8 cellular contexts compared by ENCODE assay signal in the genomic region with DNA sequence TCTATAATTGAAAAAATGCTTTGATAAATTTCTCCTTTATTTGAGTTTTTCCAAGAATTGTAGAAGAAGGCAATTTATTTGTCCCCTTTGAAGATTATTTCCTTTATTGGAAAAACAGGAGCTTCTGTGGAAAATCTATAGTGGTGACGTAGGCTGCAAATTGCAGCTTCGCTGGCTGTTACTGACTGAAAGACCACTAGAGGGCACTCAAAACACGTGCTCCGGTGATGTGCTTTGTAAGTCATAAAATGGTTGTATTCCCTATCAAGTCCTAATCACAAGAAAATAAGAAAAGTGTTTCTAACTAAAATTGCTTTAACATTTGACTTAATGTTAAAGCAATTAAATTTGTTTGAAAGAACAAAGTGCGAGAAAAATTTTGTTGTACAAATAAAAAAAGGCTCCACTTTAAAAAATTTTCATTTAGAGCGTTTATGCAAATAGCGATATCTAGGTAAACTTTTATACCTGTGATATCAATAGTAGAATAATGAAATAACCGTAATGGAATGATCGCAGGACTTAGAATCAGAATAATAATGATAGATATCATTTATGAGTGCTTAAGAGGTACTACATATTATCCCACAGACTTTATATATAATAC.
DNase-seq lines count a peak whose midpoint lies in the region; ATAC-seq and TF ChIP-seq lines count a peak whose summit lies in the region.

No MANE protein-coding gene starts in this region.

- H3K27me3 ChIP-seq in SU-DHL-6 (ENCODE audit: low read length) (no peaks in the 10 kb centered on the region), neural cell (ENCODE audit: insufficient read depth, low read depth, low read length) (no peaks in the 10 kb centered on the region)

- H3K27ac ChIP-seq in SU-DHL-6 (ENCODE audit: low read depth, low read length) (no peak overlapping the region), neural cell (ENCODE audit: low read length) (no peak overlapping the region)

- H3K4me3 Mint-ChIP-seq in activated T-cell treated with anti-CD3 and anti-CD28 coated beads, Interleukin-2, amount 50 U/mL, for 24 hours: no peak overlapping the region

- no peak overlapping the region for H3K9ac ChIP-seq in SU-DHL-6 (ENCODE audit: low read length)
- no peak overlapping the region for H3K9ac ChIP-seq in neural cell (ENCODE audit: low read length)

- TF ChIP-seq RAD21 in neural cell (conservative IDR thresholded peaks at IDR 0.05): peak; percentile 85

- no peak overlapping the region for H3K4me3 ChIP-seq in NB4 (ENCODE audit: low read depth, low read length)
- no peak overlapping the region for H3K4me3 ChIP-seq in SU-DHL-6 (ENCODE audit: insufficient read depth, low read length, poor library complexity, severe bottlenecking)
- H3K4me3 ChIP-seq in neural cell (ENCODE audit: low read length): no peak overlapping the region

- no peaks in the 10 kb centered on the region for H3K36me3 ChIP-seq in SU-DHL-6 (ENCODE audit: low read length)
- no peaks in the 10 kb centered on the region for H3K36me3 ChIP-seq in neural cell (ENCODE audit: insufficient read depth, low read length)

- H3K9me3 Mint-ChIP-seq in activated T-cell treated with anti-CD3 and anti-CD28 coated beads, Interleukin-2, amount 50 U/mL, for 24 hours: no peaks in the 10 kb centered on the region

- peak; percentile 84 for ATAC-seq in GM18498 (IDR thresholded peaks at IDR 0.05; ENCODE audit: unreplicated experiment)
- peak; percentile 98 for ATAC-seq in HG02759 (IDR thresholded peaks at IDR 0.05; ENCODE audit: unreplicated experiment)

- H3K4me2 ChIP-seq in SU-DHL-6 (ENCODE audit: low read depth, low read length, poor library complexity, severe bottlenecking) (no peak overlapping the region), neural cell (ENCODE audit: low read length) (no peak overlapping the region)

- H3F3A ChIP-seq in SU-DHL-6 (ENCODE audit: insufficient read depth): no peaks in the 10 kb centered on the region
- no peaks in the 10 kb centered on the region for H3F3A ChIP-seq in neural cell (ENCODE audit: insufficient read depth, low read length, poor library complexity, severe bottlenecking)

- no peak overlapping the region for H3K27ac Mint-ChIP-seq in activated T-cell treated with anti-CD3 and anti-CD28 coated beads, Interleukin-2, amount 50 U/mL, for 24 hours

- H3K36me3 Mint-ChIP-seq in activated T-cell treated with anti-CD3 and anti-CD28 coated beads, Interleukin-2, amount 50 U/mL, for 24 hours (ENCODE audit: low read depth): no peaks in the 10 kb centered on the region

- TF ChIP-seq CTCF in NB4 (IDR thresholded peaks at IDR 0.05; ENCODE audit: low read depth, low read length) (peak; percentile 91), SU-DHL-6 (IDR thresholded peaks at IDR 0.05; ENCODE audit: insufficient read depth, low read length, poor library complexity, severe bottlenecking) (peak; percentile 60), neural cell (IDR thresholded peaks at IDR 0.05; ENCODE audit: poor library complexity, severe bottlenecking) (peak; percentile 85)

- DNase-seq in Ammon's horn (ENCODE audit: low spot score) (peak; percentile 88), NB4 (ENCODE audit: low read depth) (peak; percentile 73), fibroblast of gingiva (ENCODE audit: low read depth) (peak; percentile 71)
- no peak for DNase-seq in activated T-cell treated with anti-CD3 and anti-CD28 coated beads, Interleukin-2, amount 50 U/mL, for 24 hours

- no peaks in the 10 kb centered on the region for H3K9me2 ChIP-seq in SU-DHL-6 (replicated peaks; ENCODE audit: insufficient read depth, low read length)
- H3K9me2 ChIP-seq in neural cell (ENCODE audit: insufficient read depth, low read length): no peaks in the 10 kb centered on the region

- H3K79me2 ChIP-seq in SU-DHL-6 (ENCODE audit: insufficient read depth, low read length): no peaks in the 10 kb centered on the region
- H3K79me2 ChIP-seq in neural cell (replicated peaks; ENCODE audit: insufficient read depth, low read length): no peaks in the 10 kb centered on the region

- no peak for TF ChIP-seq EP300 in neural cell (conservative IDR thresholded peaks at IDR 0.05; ENCODE audit: poor library complexity, severe bottlenecking)

- H3K4me1 Mint-ChIP-seq in activated T-cell treated with anti-CD3 and anti-CD28 coated beads, Interleukin-2, amount 50 U/mL, for 24 hours (ENCODE audit: low read depth): no peaks in the 10 kb centered on the region

- H3K9me3 ChIP-seq in SU-DHL-6 (ENCODE audit: insufficient read depth, low read length): no peaks in the 10 kb centered on the region
- no peaks in the 10 kb centered on the region for H3K9me3 ChIP-seq in neural cell (ENCODE audit: low read length)

- no peaks in the 10 kb centered on the region for H3K27me3 Mint-ChIP-seq in activated T-cell treated with anti-CD3 and anti-CD28 coated beads, Interleukin-2, amount 50 U/mL, for 24 hours

- TF ChIP-seq POLR2A in NB4 (IDR thresholded peaks at IDR 0.05; ENCODE audit: extremely low read depth, insufficient read length): no peak

- H4K20me1 ChIP-seq in SU-DHL-6 (ENCODE audit: low read depth, low read length): no peaks in the 10 kb centered on the region
- no peaks in the 10 kb centered on the region for H4K20me1 ChIP-seq in neural cell (ENCODE audit: insufficient read depth)

- H2AFZ ChIP-seq in SU-DHL-6 (ENCODE audit: low read depth, low read length, severe bottlenecking) (no peak overlapping the region), neural cell (ENCODE audit: low read depth, low read length) (no peak overlapping the region)

TF ChIP-seq in neural cell, 6 proteins besides CTCF, POLR2A, EP300 and RAD21:
- no peak for TF ChIP-seq MXI1 (conservative IDR thresholded peaks at IDR 0.05; ENCODE audit: poor library complexity, severe bottlenecking)
- TF ChIP-seq, protein P1, sequence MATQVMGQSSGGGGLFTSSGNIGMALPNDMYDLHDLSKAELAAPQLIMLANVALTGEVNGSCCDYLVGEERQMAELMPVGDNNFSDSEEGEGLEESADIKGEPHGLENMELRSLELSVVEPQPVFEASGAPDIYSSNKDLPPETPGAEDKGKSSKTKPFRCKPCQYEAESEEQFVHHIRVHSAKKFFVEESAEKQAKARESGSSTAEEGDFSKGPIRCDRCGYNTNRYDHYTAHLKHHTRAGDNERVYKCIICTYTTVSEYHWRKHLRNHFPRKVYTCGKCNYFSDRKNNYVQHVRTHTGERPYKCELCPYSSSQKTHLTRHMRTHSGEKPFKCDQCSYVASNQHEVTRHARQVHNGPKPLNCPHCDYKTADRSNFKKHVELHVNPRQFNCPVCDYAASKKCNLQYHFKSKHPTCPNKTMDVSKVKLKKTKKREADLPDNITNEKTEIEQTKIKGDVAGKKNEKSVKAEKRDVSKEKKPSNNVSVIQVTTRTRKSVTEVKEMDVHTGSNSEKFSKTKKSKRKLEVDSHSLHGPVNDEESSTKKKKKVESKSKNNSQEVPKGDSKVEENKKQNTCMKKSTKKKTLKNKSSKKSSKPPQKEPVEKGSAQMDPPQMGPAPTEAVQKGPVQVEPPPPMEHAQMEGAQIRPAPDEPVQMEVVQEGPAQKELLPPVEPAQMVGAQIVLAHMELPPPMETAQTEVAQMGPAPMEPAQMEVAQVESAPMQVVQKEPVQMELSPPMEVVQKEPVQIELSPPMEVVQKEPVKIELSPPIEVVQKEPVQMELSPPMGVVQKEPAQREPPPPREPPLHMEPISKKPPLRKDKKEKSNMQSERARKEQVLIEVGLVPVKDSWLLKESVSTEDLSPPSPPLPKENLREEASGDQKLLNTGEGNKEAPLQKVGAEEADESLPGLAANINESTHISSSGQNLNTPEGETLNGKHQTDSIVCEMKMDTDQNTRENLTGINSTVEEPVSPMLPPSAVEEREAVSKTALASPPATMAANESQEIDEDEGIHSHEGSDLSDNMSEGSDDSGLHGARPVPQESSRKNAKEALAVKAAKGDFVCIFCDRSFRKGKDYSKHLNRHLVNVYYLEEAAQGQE (IDR thresholded peaks at IDR 0.05; ENCODE audit: borderline replicate concordance): no peak
- TF ChIP-seq SMC3 (conservative IDR thresholded peaks at IDR 0.05; ENCODE audit: poor library complexity): peak; percentile 79
- TF ChIP-seq TAF1 (IDR thresholded peaks at IDR 0.05; ENCODE audit: low read depth): no peak
